18 cellular contexts compared by ENCODE assay signal in genomic region chr12:22765731-22766130, GRCh38.
DNase-seq lines count a peak whose midpoint lies in the region; ATAC-seq and TF ChIP-seq lines count a peak whose summit lies in the region.
"Had no signal": no experiment of that assay in that cellular context is flagged by ENCODE, and none has a peak within 500 bp of the region (broad histone marks: within the 10 kb centered on the region; RNA-seq: fewer than 3 reads in every experiment).

No MANE protein-coding gene starts in this region.

- no peak for TF ChIP-seq EP300 in stomach (IDR thresholded peaks at IDR 0.05)

- no peak for ATAC-seq in activated CD8-positive, alpha-beta memory T cell treated with anti-CD3 and anti-CD28 coated beads, Interleukin-2, amount 10 ng/mL, durations not matched to agents 7 days and 5 days
- ATAC-seq: SK-N-SH treated with all-trans-retinoic acid at 6 μM for 48 hours had no signal

- peak overlapping the region; percentile 1 for H3K27ac ChIP-seq in mesodermal cell (ENCODE audit: low read depth, low read length, severe bottlenecking)
- H3K27ac ChIP-seq in stomach = peak overlapping the region in 3 of 5 donors; percentile 8 to 57 (median 44)
- H3K27ac ChIP-seq: C4-2B had no signal

- peak; percentile 76 for DNase-seq in NCI-H2107 treated with DMSO at 0.1 percent for 48 hours (lab: John Stamatoyannopoulos, UW; ENCODE audit: unreplicated experiment)
- peak; percentile 55 for DNase-seq in ecto neural progenitor cell (ENCODE audit: low spot score)
- DNase-seq in stomach = no peak
- DNase-seq in lower leg skin (ENCODE audit: low spot score in 2 of 2) = no peak
- no peak for DNase-seq in stimulated activated CD4-positive, alpha-beta T cell treated with anti-CD3 and anti-CD28 coated beads, Interleukin-2, amount 100 ng/mL, for 24 hours
- DNase-seq in activated CD8-positive, alpha-beta memory T cell treated with anti-CD3 and anti-CD28 coated beads, Interleukin-2, amount 10 ng/mL, durations not matched to agents 7 days and 5 days = no peak
- DNase-seq: ACHN, DMS79, NCI-H1092 treated with DMSO at 0.1 percent for 48 hours, NCI-H2081, NCI-H446 treated with DMSO at 0.1 percent for 48 hours, NCI-H774, OCI-M1, RPMI8226, SHP77 treated with DMSO at 0.1 percent for 48 hours had no signal

- H3K36me3 Mint-ChIP-seq in activated CD8-positive, alpha-beta memory T cell treated with anti-CD3 and anti-CD28 coated beads, Interleukin-2, amount 10 ng/mL, durations not matched to agents 7 days and 5 days = no peaks in the 10 kb centered on the region

- no peak for TF ChIP-seq CTCF in stomach (IDR thresholded peaks at IDR 0.05)
- TF ChIP-seq CTCF in lower leg skin (IDR thresholded peaks at IDR 0.05) = no peak

- H3K27me3 ChIP-seq in stomach = no peaks in the 10 kb centered on the region

- CTCF ChIA-PET in activated CD8-positive, alpha-beta memory T cell treated with anti-CD3 and anti-CD28 coated beads, Interleukin-2, amount 10 ng/mL, durations not matched to agents 7 days and 5 days (lab: Charles Lee) = interaction anchor here (0.6 kb wide), 1 partner anchor 59 kb away, joined by 3 read pairs; no protein-coding TSS in a partner anchor

- intact Hi-C loops in stomach (cut with DNase I; ENCODE audit: low total_unique reads) = no loop called here
- intact Hi-C loops in lower leg skin (cut with DNase I; ENCODE audit: low total_unique reads) = no loop called here

- TF ChIP-seq POLR2A in stomach (IDR thresholded peaks at IDR 0.05) = no peak
- TF ChIP-seq POLR2A in lower leg skin (IDR thresholded peaks at IDR 0.05) = no peak

- H3K4me3 ChIP-seq in mesodermal cell (ENCODE audit: extremely low read depth, insufficient read depth, low read length, poor library complexity, severe bottlenecking) (no peak overlapping the region), stomach (no peak overlapping the region), lower leg skin (ENCODE audit: low read depth, poor library complexity, severe bottlenecking) (no peak overlapping the region)

- H3K9me3 Mint-ChIP-seq in activated CD8-positive, alpha-beta memory T cell treated with anti-CD3 and anti-CD28 coated beads, Interleukin-2, amount 10 ng/mL, durations not matched to agents 7 days and 5 days (ENCODE audit: low read depth) = no peaks in the 10 kb centered on the region

- H3K4me1 ChIP-seq in mesodermal cell (ENCODE audit: control insufficient read depth, insufficient read depth, low read length, poor library complexity, severe bottlenecking) (no peaks in the 10 kb centered on the region), stomach (peaks cover 0 to 8% (median 0%) of the 10 kb centered on the region in 4 donors)

- H3K4me1 Mint-ChIP-seq in activated CD8-positive, alpha-beta memory T cell treated with anti-CD3 and anti-CD28 coated beads, Interleukin-2, amount 10 ng/mL, durations not matched to agents 7 days and 5 days = no peaks in the 10 kb centered on the region

- no peaks in the 10 kb centered on the region for H3K9me3 ChIP-seq in mesodermal cell (ENCODE audit: control insufficient read depth, low read length)
- H3K9me3 ChIP-seq in stomach = no peaks in the 10 kb centered on the region

- 71 to 77% methylated on average over 7 to 9 of the region's 9 CpGs for WGBS in mesodermal cell (ENCODE audit: insufficient coverage in 2 of 2), 2 experiments
- WGBS in stomach, 5 donors = 64 to 80% (median 72%) methylated on average over 9 of the region's 9 CpGs
- 67 to 70% methylated on average over 9 of the region's 9 CpGs for WGBS in lower leg skin, 2 donors

- H3K36me3 ChIP-seq in mesodermal cell (ENCODE audit: control insufficient read depth, insufficient read depth, low read length) = no peaks in the 10 kb centered on the region
- H3K36me3 ChIP-seq in stomach = no peaks in the 10 kb centered on the region

- peaks cover 4% of the 10 kb centered on the region for H3K27me3 Mint-ChIP-seq in activated CD8-positive, alpha-beta memory T cell treated with anti-CD3 and anti-CD28 coated beads, Interleukin-2, amount 10 ng/mL, durations not matched to agents 7 days and 5 days

- no peak overlapping the region for H3K27ac Mint-ChIP-seq in activated CD8-positive, alpha-beta memory T cell treated with anti-CD3 and anti-CD28 coated beads, Interleukin-2, amount 10 ng/mL, durations not matched to agents 7 days and 5 days

- H3K4me3 Mint-ChIP-seq in activated CD8-positive, alpha-beta memory T cell treated with anti-CD3 and anti-CD28 coated beads, Interleukin-2, amount 10 ng/mL, durations not matched to agents 7 days and 5 days = no peak overlapping the region

Comparison
In these comparisons a context has a peak if more than half of its experiments do, and no peak if none do; other contexts are left out.
1. DNase-seq: peak in NCI-H2107 treated with DMSO at 0.1 percent for 48 hours (single experiment) and ecto neural progenitor cell (single experiment); none in stomach (single experiment), lower leg skin (0 of 2), stimulated activated CD4-positive, alpha-beta T cell treated with anti-CD3 and anti-CD28 coated beads, Interleukin-2, amount 100 ng/mL, for 24 hours (0 of 2) and activated CD8-positive, alpha-beta memory T cell treated with anti-CD3 and anti-CD28 coated beads, Interleukin-2, amount 10 ng/mL, durations not matched to agents 7 days and 5 days (single experiment).